Comparison of ENCODE assay signal across 9 cellular contexts in genomic region chr22:44448271-44448780, GRCh38. TPM values are rescaled to one million over a fixed set of nuclear protein-coding genes. Genes with fewer than 3 reads are reported as not detected.
A peak's percentile ranks its signal among the peaks of the same experiment; 100 is the strongest.
DNase-seq lines count a peak whose midpoint lies in the region; ATAC-seq and TF ChIP-seq lines count a peak whose summit lies in the region.
"Had no signal": no experiment of that assay in that cellular context is flagged by ENCODE, and none has a peak within 500 bp of the region (broad histone marks: within the 10 kb centered on the region; RNA-seq: fewer than 3 reads in every experiment).

No MANE protein-coding gene starts in this region.

- no peaks in the 10 kb centered on the region for H3K36me3 ChIP-seq in HAP-1 (replicated peaks)

- ATAC-seq in GM19035 (IDR thresholded peaks at IDR 0.05; ENCODE audit: unreplicated experiment), result no peak
- ATAC-seq: activated CD8-positive, alpha-beta T cell treated with anti-CD3 and anti-CD28 coated beads for 36 hours had no signal

- H3K27me3 ChIP-seq in HAP-1 (ENCODE audit: low read depth), result no peaks in the 10 kb centered on the region

- H3K27me3 Mint-ChIP-seq in chondrocyte (ENCODE audit: low read depth), result no peaks in the 10 kb centered on the region
- H3K27me3 Mint-ChIP-seq: activated CD8-positive, alpha-beta T cell treated with anti-CD3 and anti-CD28 coated beads for 36 hours had no signal

- H3K9me3 ChIP-seq in HAP-1, result no peaks in the 10 kb centered on the region

- H3K9me3 Mint-ChIP-seq in chondrocyte (ENCODE audit: low read depth), result peaks cover 3% of the 10 kb centered on the region
- H3K9me3 Mint-ChIP-seq: activated CD8-positive, alpha-beta T cell treated with anti-CD3 and anti-CD28 coated beads for 36 hours had no signal

- DNase-seq in AG08396 (ENCODE audit: low spot score) (peak; percentile 92), M059J (ENCODE audit: low read depth) (peak; percentile 97), chondrocyte (ENCODE audit: low spot score) (peak; percentile 95), myocyte (ENCODE audit: low read depth) (peak; percentile 92), UCSD-AML1 (lab: John Stamatoyannopoulos, UW; ENCODE audit: unreplicated experiment) (no peak), GM19240 (ENCODE audit: insufficient read length, low spot score) (no peak), HAP-1 (ENCODE audit: low spot score in 2 of 2) (no peak)
- DNase-seq: activated CD8-positive, alpha-beta T cell treated with anti-CD3 and anti-CD28 coated beads for 36 hours had no signal

- H3K4me3 ChIP-seq in HAP-1, result no peak overlapping the region

- no peak overlapping the region for H3K4me3 Mint-ChIP-seq in chondrocyte (ENCODE audit: unreplicated experiment)
- H3K4me3 Mint-ChIP-seq: activated CD8-positive, alpha-beta T cell treated with anti-CD3 and anti-CD28 coated beads for 36 hours had no signal

- H3K27ac Mint-ChIP-seq in chondrocyte (ENCODE audit: unreplicated experiment), result peak overlapping the region; percentile 97
- H3K27ac Mint-ChIP-seq: activated CD8-positive, alpha-beta T cell treated with anti-CD3 and anti-CD28 coated beads for 36 hours had no signal

- in situ Hi-C loops in HAP-1 (cut with MboI; ENCODE audit: low sequenced_read_pairs), result no loop called here

- no peaks in the 10 kb centered on the region for H3K4me1 ChIP-seq in HAP-1

- peaks cover 31% of the 10 kb centered on the region for H3K4me1 Mint-ChIP-seq in chondrocyte (ENCODE audit: low read depth)

- peaks cover 2% of the 10 kb centered on the region for H3K36me3 Mint-ChIP-seq in chondrocyte (ENCODE audit: low read depth)

- TF ChIP-seq CTCF in chondrocyte (IDR thresholded peaks at IDR 0.05), result no peak

RNA-seq across cellular contexts. Expression of gene RTL6, which starts 49.7 kb away (rescaled TPM):
- 12.7 and 17.0 TPM in 2 replicates for total RNA-seq in M059J (2014; rRNA removed; shearing (Covaris generic))
- 31.1 to 37.3 TPM (median 32.0 TPM) in 3 replicates for total RNA-seq in chondrocyte
- total RNA-seq in myocyte, result 24.9 and 26.6 TPM in 2 replicates
- 21.5 TPM for polyA plus RNA-seq in myocyte (2012)

Comparison
In these comparisons a context has a peak if more than half of its experiments do, and no peak if none do; other contexts are left out.
1. DNase-seq: peak in AG08396 (single experiment), M059J (single experiment), chondrocyte (single experiment) and myocyte (single experiment); none in UCSD-AML1 (single experiment), GM19240 (single experiment) and HAP-1 (0 of 2).